ENCODE assay signal across 8 cellular contexts in genomic region chr9:135887585-135888050, GRCh38. TPM values are rescaled to one million over a fixed set of nuclear protein-coding genes. Genes with fewer than 3 reads are reported as not detected.
A peak's percentile ranks its signal among the peaks of the same experiment; 100 is the strongest.
DNase-seq lines count a peak whose midpoint lies in the region; ATAC-seq, FAIRE-seq and TF ChIP-seq lines count a peak whose summit lies in the region.

No MANE protein-coding gene starts in this region.

- H2BK120ac ChIP-seq in trophoblast cell (ENCODE audit: insufficient read depth, low read length, poor library complexity), result no peak overlapping the region

- H3K4ac ChIP-seq in trophoblast cell (ENCODE audit: low read depth, low read length), result peak overlapping the region; percentile 74

- H3K4me3 Mint-ChIP-seq in astrocyte (ENCODE audit: unreplicated experiment), result no peak overlapping the region

- H3K27ac ChIP-seq in astrocyte (ENCODE audit: low read depth, low read length), result no peak overlapping the region
- H3K27ac ChIP-seq in trophoblast cell (ENCODE audit: low read depth, low read length), result no peak overlapping the region

- no peak for FAIRE-seq in astrocyte (lab: Jason Lieb, UNC)

- no peak for ATAC-seq in HG03520 (IDR thresholded peaks at IDR 0.05; ENCODE audit: unreplicated experiment)

- H3K27me3 Mint-ChIP-seq in astrocyte (ENCODE audit: low read depth, unreplicated experiment), result no peaks in the 10 kb centered on the region

- H3K9me3 ChIP-seq in astrocyte (ENCODE audit: insufficient read depth, low read depth, low read length) (no peaks in the 10 kb centered on the region), trophoblast cell (ENCODE audit: insufficient read depth, low read depth, low read length) (peaks cover 3% of the 10 kb centered on the region)

- peaks cover 55% of the 10 kb centered on the region for H3K4me1 Mint-ChIP-seq in astrocyte (ENCODE audit: low read depth, unreplicated experiment)

- H2AFZ ChIP-seq in astrocyte (ENCODE audit: low read depth, low read length) (no peak overlapping the region), trophoblast cell (ENCODE audit: insufficient read depth, low read length, poor library complexity) (no peak overlapping the region)

- H3K4me2 ChIP-seq in astrocyte (ENCODE audit: low read length) (peak overlapping the region; percentile 64), trophoblast cell (ENCODE audit: low read length) (no peak overlapping the region)

- H3K9me3 Mint-ChIP-seq in astrocyte (ENCODE audit: unreplicated experiment), result no peaks in the 10 kb centered on the region

- whole genome bisulfite sequencing in trophoblast cell (ENCODE audit: extremely low coverage, insufficient coverage, insufficient read length), result no CpG with 5 or more reads among the region's 12 CpGs

- no peak overlapping the region for H3K4me3 ChIP-seq in H7 (ENCODE audit: insufficient read depth, low read depth, low read length)
- H3K4me3 ChIP-seq in astrocyte (ENCODE audit: insufficient read depth, low read depth, low read length), result no peak overlapping the region
- no peak overlapping the region for H3K4me3 ChIP-seq in trophoblast cell (ENCODE audit: low read depth, low read length)

- H3K36me3 ChIP-seq in H7 (replicated peaks; ENCODE audit: control insufficient read depth, insufficient read depth, low read length) (no peaks in the 10 kb centered on the region), astrocyte (ENCODE audit: insufficient read depth, low read length) (no peaks in the 10 kb centered on the region), trophoblast cell (ENCODE audit: control insufficient read depth in 1 of 2, insufficient read depth in 2 of 2, low read length in 2 of 2) (no peaks in the 10 kb centered on the region)

- H2BK5ac ChIP-seq in trophoblast cell (ENCODE audit: low read depth, low read length, poor library complexity), result no peak overlapping the region

- H4K91ac ChIP-seq in trophoblast cell (ENCODE audit: low read depth, low read length), result no peak overlapping the region

- no peak overlapping the region for H2AK5ac ChIP-seq in trophoblast cell (ENCODE audit: low read length)

- H3K23ac ChIP-seq in trophoblast cell (ENCODE audit: low read length), result no peak overlapping the region

- no peak overlapping the region for H4K12ac ChIP-seq in trophoblast cell (ENCODE audit: low read depth, low read length)

- H3K27me3 ChIP-seq in H7 (ENCODE audit: control insufficient read depth, insufficient read depth, low read length), result no peaks in the 10 kb centered on the region
- H3K27me3 ChIP-seq in astrocyte (ENCODE audit: insufficient read depth, low read length), result no peaks in the 10 kb centered on the region
- no peaks in the 10 kb centered on the region for H3K27me3 ChIP-seq in trophoblast cell (ENCODE audit: insufficient read depth, low read length)

- H3K79me1 ChIP-seq in trophoblast cell (ENCODE audit: low read length), result no peaks in the 10 kb centered on the region

- no peak for TF ChIP-seq CTCF in astrocyte (IDR thresholded peaks at IDR 0.05; ENCODE audit: insufficient read depth, low read depth, low read length)

- H4K20me1 ChIP-seq in astrocyte (ENCODE audit: insufficient read depth, low read length), result peaks cover 100% of the 10 kb centered on the region

- H2BK12ac ChIP-seq in trophoblast cell (ENCODE audit: low read length), result no peak overlapping the region

- H3K14ac ChIP-seq in trophoblast cell (ENCODE audit: low read length), result no peak overlapping the region

- H3K4me1 ChIP-seq in astrocyte (ENCODE audit: insufficient read depth, low read length) (peaks cover 43% of the 10 kb centered on the region), trophoblast cell (ENCODE audit: control insufficient read depth in 1 of 2, insufficient read depth in 2 of 2, low read length in 2 of 2) (peaks cover 45 to 47% of the 10 kb centered on the region in 2 experiments)

- no peak overlapping the region for H3K18ac ChIP-seq in trophoblast cell (ENCODE audit: low read length)

- DNase-seq in CMK (ENCODE audit: low read depth), result peak; percentile 75
- peak; percentile 82 for DNase-seq in H7
- DNase-seq in T-helper 1 cell, result peak in 3 of 5 donors; percentile 34 to 62 (median 40)
- no peak for DNase-seq in astrocyte (ENCODE audit: low read depth)
- DNase-seq in trophoblast cell, result no peak
- DNase-seq in GM03348 (ENCODE audit: low spot score), result no peak
- DNase-seq in islet precursor cell, result no peak

- H3K27ac Mint-ChIP-seq in astrocyte (ENCODE audit: unreplicated experiment), result no peak overlapping the region

- peaks cover 99% of the 10 kb centered on the region for H3K79me2 ChIP-seq in astrocyte (ENCODE audit: insufficient read depth, low read length)
- peaks cover 27% of the 10 kb centered on the region for H3K79me2 ChIP-seq in trophoblast cell (ENCODE audit: control insufficient read depth, insufficient read depth, low read length, poor library complexity)

- H4K8ac ChIP-seq in trophoblast cell (ENCODE audit: low read depth, low read length), result no peak overlapping the region

- peaks cover 8% of the 10 kb centered on the region for H3K36me3 Mint-ChIP-seq in astrocyte (ENCODE audit: low read depth, unreplicated experiment)

- no peak overlapping the region for H3K9ac ChIP-seq in astrocyte (ENCODE audit: low read length)
- H3K9ac ChIP-seq in trophoblast cell (ENCODE audit: low read length), result no peak overlapping the region

RNA-seq across cellular contexts. Expression of gene CAMSAP1, which starts 19.7 kb away (rescaled TPM):
- 26.3 and 34.6 TPM in 2 replicates for total RNA-seq in H7 (2014; rRNA removed; shearing (Covaris generic))
- 27.3 and 34.8 TPM in 2 replicates for total RNA-seq in astrocyte
- polyA plus RNA-seq in trophoblast cell (2013), result 19.7 and 20.9 TPM in 2 replicates

Comparison
In these comparisons a context has a peak if more than half of its experiments do, and no peak if none do; other contexts are left out.
1. DNase-seq: peak in CMK (single experiment), H7 (single experiment) and T-helper 1 cell (3 of 5); none in astrocyte (single experiment), trophoblast cell (0 of 2), GM03348 (single experiment) and islet precursor cell (single experiment).